ENCODE assay signal across 8 cellular contexts in genomic region chr12:75480469-75480949, GRCh38. TPM values are rescaled to one million over a fixed set of nuclear protein-coding genes. Genes with fewer than 3 reads are reported as not detected.
DNase-seq lines count a peak whose midpoint lies in the region; ATAC-seq, FAIRE-seq and TF ChIP-seq lines count a peak whose summit lies in the region.

Gene GLIPR1 (plus strand): TSS chr12:75480755. CDS start chr12:75480881, 126 bp downstream.

- H2AFZ ChIP-seq in astrocyte (ENCODE audit: low read depth, low read length) (peak within 1 kb of the TSS; percentile 7), smooth muscle cell (ENCODE audit: low read depth) (peak within 1 kb of the TSS; percentile 9)

- FAIRE-seq in HTR-8/SVneo (lab: Jason Lieb, UNC) (peak; percentile 72), astrocyte (lab: Jason Lieb, UNC) (peak; percentile 93)

- DNase-seq in CD1c-positive myeloid dendritic cell (ENCODE audit: extremely low spot score) (peak; percentile 93), HTR-8/SVneo (ENCODE audit: insufficient read length, low spot score) (peak; percentile 63), T-helper 22 cell (ENCODE audit: low read depth) (peak; percentile 60), astrocyte (ENCODE audit: low read depth) (peak; percentile 99), iPS-NIHi11 (ENCODE audit: low spot score) (peak; percentile 27), smooth muscle cell (lab: John Stamatoyannopoulos, UW; ENCODE audit: unreplicated experiment) (peak; percentile 15), NCI-H510A treated with DMSO at 0.1 percent for 48 hours (lab: John Stamatoyannopoulos, UW) (no peak)

- peaks cover 30% of the 10 kb centered on the region for H4K20me1 ChIP-seq in astrocyte (ENCODE audit: insufficient read depth, low read length)
- peaks cover 6% of the 10 kb centered on the region for H4K20me1 ChIP-seq in smooth muscle cell (ENCODE audit: low read depth)

- H3K4me1 Mint-ChIP-seq in astrocyte (ENCODE audit: low read depth, unreplicated experiment) = peaks cover 30% of the 10 kb centered on the region

- H3K27me3 Mint-ChIP-seq in astrocyte (ENCODE audit: low read depth, unreplicated experiment) = no peaks in the 10 kb centered on the region

- H3K27me3 ChIP-seq in astrocyte (ENCODE audit: insufficient read depth, low read length) (no peaks in the 10 kb centered on the region), smooth muscle cell (ENCODE audit: low read depth) (no peaks in the 10 kb centered on the region)

- peak within 1 kb of the TSS; percentile 94 for H3K4me2 ChIP-seq in astrocyte (ENCODE audit: low read length)
- peak within 1 kb of the TSS; percentile 88 for H3K4me2 ChIP-seq in smooth muscle cell

- H3K4me3 ChIP-seq in astrocyte (ENCODE audit: insufficient read depth, low read depth, low read length) (peak within 1 kb of the TSS; percentile 95), smooth muscle cell (peak within 1 kb of the TSS; percentile 50)

- H3K27ac ChIP-seq in astrocyte (ENCODE audit: low read depth, low read length) (peak within 1 kb of the TSS; percentile 89), smooth muscle cell (ENCODE audit: low read depth) (peak within 1 kb of the TSS; percentile 92)

- H3K79me2 ChIP-seq in astrocyte (ENCODE audit: insufficient read depth, low read length) (peaks cover 46% of the 10 kb centered on the region), smooth muscle cell (ENCODE audit: low read depth) (peaks cover 42% of the 10 kb centered on the region)

- H3K9me3 ChIP-seq in astrocyte (ENCODE audit: insufficient read depth, low read depth, low read length) = no peaks in the 10 kb centered on the region
- H3K9me3 ChIP-seq in smooth muscle cell (replicated peaks; ENCODE audit: low read depth) = no peaks in the 10 kb centered on the region

- peak within 1 kb of the TSS; percentile 93 for H3K27ac Mint-ChIP-seq in astrocyte (ENCODE audit: unreplicated experiment)

- TF ChIP-seq CTCF in astrocyte (IDR thresholded peaks at IDR 0.05; ENCODE audit: insufficient read depth, low read depth, low read length) = no peak
- no peak for TF ChIP-seq CTCF in smooth muscle cell (IDR thresholded peaks at IDR 0.05; ENCODE audit: borderline replicate concordance, insufficient read depth, poor library complexity, severe bottlenecking)

- H3K9ac ChIP-seq in astrocyte (ENCODE audit: low read length) = peak within 1 kb of the TSS; percentile 90
- peak within 1 kb of the TSS; percentile 86 for H3K9ac ChIP-seq in smooth muscle cell (ENCODE audit: low read depth)

- peaks cover 26% of the 10 kb centered on the region for H3F3A ChIP-seq in smooth muscle cell (ENCODE audit: low read depth)

- H3K36me3 ChIP-seq in astrocyte (ENCODE audit: insufficient read depth, low read length) (peaks cover 10% of the 10 kb centered on the region), smooth muscle cell (ENCODE audit: low read depth) (no peaks in the 10 kb centered on the region)

- H3K4me3 Mint-ChIP-seq in astrocyte (ENCODE audit: unreplicated experiment) = peak within 1 kb of the TSS; percentile 91

- H3K36me3 Mint-ChIP-seq in astrocyte (ENCODE audit: low read depth, unreplicated experiment) = peaks cover 8% of the 10 kb centered on the region

- peak; percentile 87 for ATAC-seq in GM21367 (IDR thresholded peaks at IDR 0.05; ENCODE audit: unreplicated experiment)

- no peaks in the 10 kb centered on the region for H3K9me3 Mint-ChIP-seq in astrocyte (ENCODE audit: unreplicated experiment)

- 20% methylated on average over 8 of the region's 8 CpGs for WGBS in smooth muscle cell (ENCODE audit: low lambda C conversion rate)

- H3K4me1 ChIP-seq in astrocyte (ENCODE audit: insufficient read depth, low read length) (peaks cover 27% of the 10 kb centered on the region), smooth muscle cell (ENCODE audit: low read depth) (peaks cover 24% of the 10 kb centered on the region)

RNA-seq across cellular contexts. Expression of gene GLIPR1, which starts in this region (rescaled TPM):
- total RNA-seq in astrocyte = 220 and 232 TPM in 2 replicates
- total RNA-seq in smooth muscle cell = 199 and 231 TPM in 2 replicates
- polyA plus RNA-seq in smooth muscle cell = 158 and 200 TPM in 2 replicates
